ENCODE assay signal across 17 cellular contexts in the genomic region with DNA sequence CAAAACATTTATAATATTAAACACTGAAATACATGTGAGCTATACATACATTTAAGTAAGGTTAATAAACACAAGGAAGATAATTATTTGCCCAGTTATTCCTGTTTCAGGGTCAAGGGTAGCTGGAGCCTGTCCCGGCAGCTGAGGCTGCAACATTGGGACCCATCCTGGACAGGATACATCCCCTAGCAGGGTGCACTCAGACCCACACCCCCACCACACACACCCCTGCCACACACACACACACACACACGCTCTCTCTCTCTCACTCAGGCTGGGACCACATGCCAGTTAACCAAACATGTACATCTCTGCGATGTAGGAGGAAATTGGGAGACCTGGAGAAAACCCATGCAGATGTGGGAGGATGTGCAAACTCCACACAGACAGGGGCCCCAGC.
DNase-seq lines count a peak whose midpoint lies in the region; ATAC-seq and TF ChIP-seq lines count a peak whose summit lies in the region.
"Had no signal": no experiment of that assay in that cellular context is flagged by ENCODE, and none has a peak within 500 bp of the region (broad histone marks: within the 10 kb centered on the region; RNA-seq: fewer than 3 reads in every experiment).

No MANE protein-coding gene starts in this region.

- 68 to 78% methylated on average over 3 of the region's 3 CpGs for WGBS in sigmoid colon, 2 donors
- WGBS in heart right ventricle, 2 donors = 64 to 97% methylated on average over 3 of the region's 3 CpGs

- no peaks in the 10 kb centered on the region for H3K36me3 ChIP-seq in sigmoid colon
- H3K36me3 ChIP-seq in heart right ventricle = no peaks in the 10 kb centered on the region
- H3K36me3 ChIP-seq: BLaER1 had no signal

- H3K27ac ChIP-seq in sigmoid colon = no peak overlapping the region
- no peak overlapping the region for H3K27ac ChIP-seq in heart right ventricle
- H3K27ac ChIP-seq: BLaER1 had no signal

- no peaks in the 10 kb centered on the region for H3K27me3 ChIP-seq in sigmoid colon
- peaks cover 0 to 3% (median 0%) of the 10 kb centered on the region in 7 donors for H3K27me3 ChIP-seq in heart right ventricle
- H3K27me3 ChIP-seq: BLaER1 had no signal

- H3K4me1 ChIP-seq in sigmoid colon (peaks cover 0 to 6% (median 0%) of the 10 kb centered on the region in 4 donors), heart right ventricle (no peaks in the 10 kb centered on the region)

- H3K4me3 ChIP-seq in sigmoid colon (no peak overlapping the region), heart right ventricle (no peak overlapping the region)
- H3K4me3 ChIP-seq: BLaER1 had no signal

- TF ChIP-seq CTCF in sigmoid colon (IDR thresholded peaks at IDR 0.05) = no peak
- no peak for TF ChIP-seq CTCF in heart right ventricle (IDR thresholded peaks at IDR 0.05)

- DNase-seq in central memory CD8-positive, alpha-beta T cell (ENCODE audit: low spot score in 2 of 2) = no peak
- DNase-seq in sigmoid colon (no peak), heart right ventricle (no peak), COLO668 (lab: John Stamatoyannopoulos, UW; ENCODE audit: unreplicated experiment) (no peak)
- DNase-seq: activated CD4-positive, alpha-beta T cell treated with anti-CD3 and anti-CD28 coated beads, Interleukin-2, amount 10 ng/mL, durations not matched to agents 24 days and 14 days; activated effector memory CD4-positive, alpha-beta T cell treated with anti-CD3 and anti-CD28 coated beads, Interleukin-2, amount 50 U/mL, for 16 hours; caudate nucleus; glutamatergic neuron; kidney glomerular epithelial cell; NCI-H2171; right cardiac atrium; T-cell had no signal

- intact Hi-C loops in sigmoid colon (cut with DNase I) = loop anchor here (10.0 kb wide), 1 partner anchor 118 kb away; no protein-coding TSS in a partner anchor
- intact Hi-C loops in heart right ventricle (cut with DNase I) = loop anchor here in 9 of 10 donors (5.0 to 10.0 kb wide), 5 partner anchors 88 to 618 kb away; partner anchors contain the start of gene PLXNC1 (in 1 of the 9)

- peaks cover 9% of the 10 kb centered on the region for H3K36me3 Mint-ChIP-seq in central memory CD8-positive, alpha-beta T cell (ENCODE audit: insufficient read depth)
- H3K36me3 Mint-ChIP-seq: T-cell had no signal

- H3K9me3 Mint-ChIP-seq in central memory CD8-positive, alpha-beta T cell = no peaks in the 10 kb centered on the region
- H3K9me3 Mint-ChIP-seq: activated CD4-positive, alpha-beta T cell treated with anti-CD3 and anti-CD28 coated beads, Interleukin-2, amount 10 ng/mL, durations not matched to agents 24 days and 14 days; T-cell had no signal

- H3K4me3 Mint-ChIP-seq in central memory CD8-positive, alpha-beta T cell = no peak overlapping the region
- H3K4me3 Mint-ChIP-seq: activated CD4-positive, alpha-beta T cell treated with anti-CD3 and anti-CD28 coated beads, Interleukin-2, amount 10 ng/mL, durations not matched to agents 24 days and 14 days; T-cell had no signal

- peaks cover 16% of the 10 kb centered on the region for H3K27me3 Mint-ChIP-seq in central memory CD8-positive, alpha-beta T cell

- peak; percentile 25 for ATAC-seq in GM18498 (IDR thresholded peaks at IDR 0.05; ENCODE audit: unreplicated experiment)
- peak; percentile 23 for ATAC-seq in GM19467 (IDR thresholded peaks at IDR 0.05; ENCODE audit: unreplicated experiment)
- peak; percentile 27 for ATAC-seq in HG03097 (IDR thresholded peaks at IDR 0.05; ENCODE audit: low FRiP score, unreplicated experiment)
- no peak for ATAC-seq in central memory CD8-positive, alpha-beta T cell (replicated peaks; ENCODE audit: extremely low read depth, poor library complexity, severe bottlenecking)
- no peak for ATAC-seq in heart right ventricle
- no peak for ATAC-seq in HG02970 (IDR thresholded peaks at IDR 0.05; ENCODE audit: low FRiP score, unreplicated experiment)
- ATAC-seq: right cardiac atrium had no signal

- H3K9me3 ChIP-seq in sigmoid colon = no peaks in the 10 kb centered on the region
- no peaks in the 10 kb centered on the region for H3K9me3 ChIP-seq in heart right ventricle
- H3K9me3 ChIP-seq: BLaER1 had no signal

- no peak for TF ChIP-seq EP300 in sigmoid colon (IDR thresholded peaks at IDR 0.05)

- H3K27ac Mint-ChIP-seq in central memory CD8-positive, alpha-beta T cell (ENCODE audit: low read depth) = peak overlapping the region; percentile 63
- H3K27ac Mint-ChIP-seq: T-cell had no signal

- peaks cover 11% of the 10 kb centered on the region for H3K4me1 Mint-ChIP-seq in central memory CD8-positive, alpha-beta T cell

- TF ChIP-seq POLR2A in sigmoid colon (IDR thresholded peaks at IDR 0.05) = no peak

Comparison
In these comparisons a context has a peak if more than half of its experiments do, and no peak if none do; other contexts are left out.
1. ATAC-seq: peak in GM18498 (single experiment), GM19467 (single experiment) and HG03097 (single experiment); none in central memory CD8-positive, alpha-beta T cell (single experiment), heart right ventricle (0 of 8) and HG02970 (single experiment).